Comparison of ENCODE assay signal across 21 cellular contexts in the genomic region with DNA sequence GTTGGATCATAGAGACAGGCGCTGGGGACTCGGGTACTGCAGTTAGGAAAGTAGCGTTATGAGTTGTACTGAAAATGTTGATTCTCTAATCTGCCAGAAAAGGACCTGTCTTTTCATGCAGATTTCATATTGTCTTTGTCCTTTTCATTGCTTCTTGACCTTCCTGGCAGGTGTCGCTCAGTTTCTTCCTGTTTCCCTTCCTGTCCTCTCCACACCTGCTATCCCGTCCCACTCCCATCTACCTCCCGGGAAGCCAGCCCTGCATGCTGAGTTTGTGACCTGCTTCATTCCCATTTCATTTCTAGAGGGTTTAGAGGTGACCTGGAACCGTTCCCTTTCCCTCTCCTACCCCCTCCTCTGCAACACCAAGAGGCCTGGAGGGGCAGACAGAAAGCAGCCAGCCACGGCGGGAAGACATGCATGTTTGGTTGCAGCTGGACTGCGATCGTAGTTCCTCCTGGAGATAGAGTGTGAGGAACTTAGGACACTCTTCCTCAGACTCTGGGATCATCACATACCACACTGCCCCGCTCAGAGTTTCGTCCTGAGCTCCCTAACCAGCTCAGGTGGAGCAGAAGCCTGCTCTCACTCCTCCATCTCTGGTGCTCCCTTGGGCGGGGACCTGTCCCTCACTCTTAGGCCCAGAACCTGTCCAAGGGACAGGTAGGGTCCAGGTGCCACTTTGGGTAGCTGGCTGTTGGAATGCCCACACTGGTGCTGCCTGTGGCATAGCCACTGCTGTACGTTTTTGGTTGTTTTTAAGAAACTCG.
"Had no signal": no experiment of that assay in that cellular context is flagged by ENCODE, and none has a peak within 500 bp of the region (broad histone marks: within the 10 kb centered on the region; RNA-seq: fewer than 3 reads in every experiment).

No MANE protein-coding gene starts in this region.

- H3K9me3 ChIP-seq: sigmoid colon, thoracic aorta had no signal

- DNase-seq: activated CD4-positive, alpha-beta T cell treated with anti-CD3 and anti-CD28 coated beads, Interleukin-2, amount 10 ng/mL, durations not matched to agents 24 days and 14 days; activated CD8-positive, alpha-beta memory T cell treated with anti-CD3 and anti-CD28 coated beads, Interleukin-2, amount 10 ng/mL, durations not matched to agents 7 days and 5 days; activated CD8-positive, alpha-beta T cell treated with anti-CD3 and anti-CD28 coated beads for 36 hours; activated gamma-delta T cell treated with Interleukin-2 at 50 U/mL for 16 hours; activated T-cell treated with anti-CD3 and anti-CD28 coated beads for 4 hours; anterior cingulate cortex; brain microvascular endothelial cell; caudate nucleus; effector CD8-positive, alpha-beta T cell; foreskin melanocyte; hippocampal formation; naive B cell; occipital lobe; posterior cingulate gyrus; sigmoid colon; stimulated activated CD4-positive, alpha-beta T cell treated with anti-CD3 and anti-CD28 coated beads, Interleukin-15, amount 100 ng/mL, for 24 hours; stimulated activated CD8-positive, alpha-beta memory T cell treated with anti-CD3 and anti-CD28 coated beads, Interleukin-4, amount 100 ng/mL, for 48 hours; stimulated activated naive B cell treated with anti-CD40 and anti-IgM and Interleukin-4, amounts not matched to agents 10 μg/mL and 1 μg/mL and 100 μg/mL, for 72 hours had no signal

- H3K27me3 ChIP-seq: brain microvascular endothelial cell, sigmoid colon had no signal

- H3K27ac ChIP-seq: brain microvascular endothelial cell, sigmoid colon, thoracic aorta had no signal

- H3K4me2 ChIP-seq: smooth muscle cell had no signal

- H3K4me3 ChIP-seq: lung, sigmoid colon, smooth muscle cell, thoracic aorta had no signal
